ENCODE assay signal across 20 cellular contexts in genomic region chr7:157462840-157463239, GRCh38.
DNase-seq lines count a peak whose midpoint lies in the region; ATAC-seq and TF ChIP-seq lines count a peak whose summit lies in the region.
"Had no signal": no experiment of that assay in that cellular context is flagged by ENCODE, and none has a peak within 500 bp of the region (broad histone marks: within the 10 kb centered on the region; RNA-seq: fewer than 3 reads in every experiment).

No MANE protein-coding gene starts in this region.

- no peak overlapping the region for H2BK20ac ChIP-seq in IMR-90 (ENCODE audit: low read depth, low read length)

- no peak overlapping the region for H3K23ac ChIP-seq in IMR-90 (ENCODE audit: low read depth, low read length)

- H3K27me3 Mint-ChIP-seq in activated T-cell treated with anti-CD3 and anti-CD28 coated beads, Interleukin-2, amount 50 U/mL, for 72 hours (ENCODE audit: low read depth), result no peaks in the 10 kb centered on the region

- TF ChIP-seq CTCF in IMR-90 (conservative IDR thresholded peaks at IDR 0.05; ENCODE audit: low read depth, low read length), result no peak
- TF ChIP-seq CTCF in osteoblast (IDR thresholded peaks at IDR 0.05; ENCODE audit: extremely low read depth, low read depth, low read length), result no peak
- TF ChIP-seq CTCF in esophagus muscularis mucosa (IDR thresholded peaks at IDR 0.05), result no peak

- H2BK15ac ChIP-seq in IMR-90 (ENCODE audit: low read depth, low read length), result no peak overlapping the region

- CTCF ChIA-PET in IMR-90 (lab: Yijun Ruan, JAX), result no interaction called here

- H3K79me1 ChIP-seq in IMR-90 (ENCODE audit: low read depth in 1 of 2, low read length in 2 of 2), result no peaks in the 10 kb centered on the region

- DNase-seq in activated CD8-positive, alpha-beta memory T cell treated with anti-CD3 and anti-CD28 coated beads, Interleukin-2, amount 50 U/mL, for 48 hours, result peak; percentile 46
- no peak for DNase-seq in activated CD8-positive, alpha-beta memory T cell treated with anti-CD3 and anti-CD28 coated beads for 24 hours
- DNase-seq in IMR-90 (no peak), osteoblast (ENCODE audit: insufficient read length, low spot score, missing footprints) (peak; percentile 77), esophagus muscularis mucosa (ENCODE audit: extremely low spot score) (no peak)
- no peak for DNase-seq in activated T-cell treated with anti-CD3 and anti-CD28 coated beads, Interleukin-2, amount 50 U/mL, for 72 hours
- DNase-seq: activated CD4-positive, alpha-beta T cell treated with anti-CD3 and anti-CD28 coated beads, Interleukin-2, amount 50 U/mL, for 48 hours; activated gamma-delta T cell treated with Interleukin-2 at 50 U/mL for 16 hours; DND-41; KBM-7; left ventricle myocardium superior; mucosa of descending colon; NCI-H1048; NCI-H2081; NCI-H446 treated with DMSO at 0.1 percent for 48 hours; right cardiac atrium; stimulated activated CD4-positive, alpha-beta T cell treated with anti-CD3 and anti-CD28 coated beads, Interleukin-15, amount 100 ng/mL, for 24 hours had no signal

- H3K4me2 ChIP-seq in IMR-90 (ENCODE audit: low read depth, low read length), result no peak overlapping the region
- H3K4me2 ChIP-seq in osteoblast (ENCODE audit: insufficient read depth, low read length), result no peak overlapping the region

- no peak overlapping the region for H2BK120ac ChIP-seq in IMR-90 (ENCODE audit: low read depth, low read length)

- no peak overlapping the region for H3K4ac ChIP-seq in IMR-90 (ENCODE audit: low read depth, low read length)

- no peak overlapping the region for H2AK9ac ChIP-seq in IMR-90 (replicated peaks; ENCODE audit: low read depth, low read length, poor library complexity)

- H3K27ac Mint-ChIP-seq in activated T-cell treated with anti-CD3 and anti-CD28 coated beads, Interleukin-2, amount 50 U/mL, for 72 hours, result no peak overlapping the region
- H3K27ac Mint-ChIP-seq: CD8-positive, alpha-beta T cell had no signal

- H3K9me3 ChIP-seq in IMR-90 (ENCODE audit: control insufficient read depth, insufficient read depth, low read length), result no peaks in the 10 kb centered on the region
- no peaks in the 10 kb centered on the region for H3K9me3 ChIP-seq in osteoblast (ENCODE audit: low read depth, low read length)
- H3K9me3 ChIP-seq in esophagus muscularis mucosa, result no peaks in the 10 kb centered on the region
- H3K9me3 ChIP-seq: mucosa of descending colon had no signal

- no peak for TF ChIP-seq POLR2A in IMR-90 (IDR thresholded peaks at IDR 0.05; ENCODE audit: low read depth, low read length)
- no peak for TF ChIP-seq POLR2A in esophagus muscularis mucosa (IDR thresholded peaks at IDR 0.05; ENCODE audit: low read depth)

- POLR2A ChIA-PET in IMR-90 (lab: Charles Lee; ENCODE audit: unreplicated experiment), result no interaction called here

- H3K27ac ChIP-seq in IMR-90 (ENCODE audit: insufficient read depth, low read length) (no peak overlapping the region), osteoblast (ENCODE audit: low read depth, low read length) (no peak overlapping the region), esophagus muscularis mucosa (replicated peaks in 1 of 4) (no peak overlapping the region)

- peak overlapping the region; percentile 72 for H2AFZ ChIP-seq in IMR-90 (replicated peaks; ENCODE audit: low read length, poor library complexity)
- no peak overlapping the region for H2AFZ ChIP-seq in osteoblast (ENCODE audit: low read length)

- H3K4me1 ChIP-seq in IMR-90 (ENCODE audit: control insufficient read depth, insufficient read depth, low read length) (no peaks in the 10 kb centered on the region), osteoblast (ENCODE audit: insufficient read depth, low read length) (no peaks in the 10 kb centered on the region), esophagus muscularis mucosa (peaks cover 0 to 16% (median 10%) of the 10 kb centered on the region in 4 donors)

- no peak overlapping the region for H4K8ac ChIP-seq in IMR-90 (ENCODE audit: low read depth in 2 of 2, low read length in 2 of 2)

- no TSS peak for BruUV-seq in IMR-90 (replicated peaks; lab: Mats Ljungman, UMichigan)

- H4K5ac ChIP-seq in IMR-90 (ENCODE audit: low read depth, low read length), result no peak overlapping the region

- H3K27me3 ChIP-seq in IMR-90 (ENCODE audit: control insufficient read depth, insufficient read depth, low read length) (peaks cover 22% of the 10 kb centered on the region), osteoblast (ENCODE audit: insufficient read depth, low read length) (peaks cover 18% of the 10 kb centered on the region), esophagus muscularis mucosa (peaks cover 0 to 49% (median 6%) of the 10 kb centered on the region in 4 donors)

- no peak overlapping the region for H2BK5ac ChIP-seq in IMR-90 (ENCODE audit: low read depth, low read length, poor library complexity, severe bottlenecking)

- 48% methylated on average over 3 of the region's 10 CpGs; no CpG with 5 or more reads in 1 of the 2 experiments for WGBS in IMR-90 (ENCODE audit: extremely low coverage in 2 of 2, insufficient read length in 1 of 2), 2 experiments
- WGBS in esophagus muscularis mucosa, result 70% methylated on average over 10 of the region's 10 CpGs

- no peaks in the 10 kb centered on the region for H3K79me2 ChIP-seq in osteoblast (ENCODE audit: insufficient read depth, low read length)

- H3K56ac ChIP-seq in IMR-90 (ENCODE audit: extremely low read depth, insufficient read depth, low read length), result no peak overlapping the region

- no peak overlapping the region for H3K18ac ChIP-seq in IMR-90 (ENCODE audit: low read depth, low read length)

- H4K91ac ChIP-seq in IMR-90 (ENCODE audit: insufficient read depth, low read depth, low read length), result no peak overlapping the region

- H3K4me3 Mint-ChIP-seq in activated T-cell treated with anti-CD3 and anti-CD28 coated beads, Interleukin-2, amount 50 U/mL, for 72 hours, result no peak overlapping the region
- H3K4me3 Mint-ChIP-seq: CD8-positive, alpha-beta T cell had no signal

- H4K20me1 ChIP-seq in IMR-90 (ENCODE audit: insufficient read depth, low read length) (no peaks in the 10 kb centered on the region), osteoblast (ENCODE audit: insufficient read depth, low read length) (no peaks in the 10 kb centered on the region)

- H3K9me1 ChIP-seq in IMR-90 (ENCODE audit: insufficient read depth, low read length), result no peaks in the 10 kb centered on the region

- H3K4me1 Mint-ChIP-seq in activated T-cell treated with anti-CD3 and anti-CD28 coated beads, Interleukin-2, amount 50 U/mL, for 72 hours (ENCODE audit: low read depth), result peaks cover 7% of the 10 kb centered on the region

- H2AK5ac ChIP-seq in IMR-90 (ENCODE audit: low read depth, low read length), result no peak overlapping the region

- no peaks in the 10 kb centered on the region for H3K36me3 Mint-ChIP-seq in activated T-cell treated with anti-CD3 and anti-CD28 coated beads, Interleukin-2, amount 50 U/mL, for 72 hours (ENCODE audit: insufficient read depth in 2 of 2)
- H3K36me3 Mint-ChIP-seq: CD8-positive, alpha-beta T cell had no signal

- H3K36me3 ChIP-seq in IMR-90 (ENCODE audit: control insufficient read depth, insufficient read depth, low read length) (no peaks in the 10 kb centered on the region), osteoblast (ENCODE audit: insufficient read depth, low read length) (no peaks in the 10 kb centered on the region), esophagus muscularis mucosa (no peaks in the 10 kb centered on the region)

- dilution Hi-C loops in IMR-90 (cut with HindIII; ENCODE audit: low sequenced_read_pairs, unreplicated experiment), result no loop called here

- no peak for TF ChIP-seq RAD21 in IMR-90 (IDR thresholded peaks at IDR 0.05; ENCODE audit: low read length)

- no peaks in the 10 kb centered on the region for H3K9me3 Mint-ChIP-seq in activated T-cell treated with anti-CD3 and anti-CD28 coated beads, Interleukin-2, amount 50 U/mL, for 72 hours
- H3K9me3 Mint-ChIP-seq: CD8-positive, alpha-beta T cell had no signal

- in situ Hi-C loops in IMR-90 (cut with MboI; ENCODE audit: low sequenced_read_pairs), result no loop called here

- TF ChIP-seq EP300 in esophagus muscularis mucosa (IDR thresholded peaks at IDR 0.05), result no peak

- intact Hi-C loops in IMR-90 (cut with micrococcal nuclease) (no loop called here), esophagus muscularis mucosa (cut with DNase I) (no loop called here)

- no peak overlapping the region for H3K4me3 ChIP-seq in IMR-90 (ENCODE audit: insufficient read depth, low read depth, low read length)
- no peak overlapping the region for H3K4me3 ChIP-seq in osteoblast (ENCODE audit: insufficient read depth, low read length)
- no peak overlapping the region for H3K4me3 ChIP-seq in esophagus muscularis mucosa
- H3K4me3 ChIP-seq: mucosa of descending colon had no signal

- no peak overlapping the region for H3K9ac ChIP-seq in IMR-90 (ENCODE audit: low read depth, low read length)

- ATAC-seq in IMR-90 (ENCODE audit: low read depth) (no peak), GM21390 (IDR thresholded peaks at IDR 0.05; ENCODE audit: unreplicated experiment) (no peak), HG03280 (IDR thresholded peaks at IDR 0.05; ENCODE audit: unreplicated experiment) (no peak)
- peak; percentile 20 to 26 for ATAC-seq in activated T-cell treated with anti-CD3 and anti-CD28 coated beads, Interleukin-2, amount 50 U/mL, for 72 hours (replicated peaks in 1 of 2)
- ATAC-seq: CD8-positive, alpha-beta T cell; left ventricle myocardium superior; right cardiac atrium had no signal

- no peak overlapping the region for H3K14ac ChIP-seq in IMR-90 (replicated peaks; ENCODE audit: low read depth, low read length)

TF ChIP-seq in IMR-90, 13 proteins besides CTCF, POLR2A, EP300 and RAD21 (continues in another document):
- no peak for TF ChIP-seq CEBPB (IDR thresholded peaks at IDR 0.05; ENCODE audit: low read depth, low read length)
- no peak for TF ChIP-seq RCOR1 (IDR thresholded peaks at IDR 0.05; ENCODE audit: insufficient replicate concordance, low read length)
- no peak for TF ChIP-seq ELK1 (IDR thresholded peaks at IDR 0.05; ENCODE audit: borderline replicate concordance, low read depth, low read length)
- no peak for TF ChIP-seq FOS (IDR thresholded peaks at IDR 0.05; ENCODE audit: low read depth, low read length)
- no peak for TF ChIP-seq MAZ (IDR thresholded peaks at IDR 0.05; ENCODE audit: borderline replicate concordance, low read depth, low read length)
- no peak for TF ChIP-seq CHD1 (IDR thresholded peaks at IDR 0.05; ENCODE audit: low read depth, low read length)
- TF ChIP-seq RFX5 (IDR thresholded peaks at IDR 0.05; ENCODE audit: low read depth, low read length), result no peak

Comparison
In these comparisons a context has a peak if more than half of its experiments do, and no peak if none do; other contexts are left out.
1. DNase-seq: peak in activated CD8-positive, alpha-beta memory T cell treated with anti-CD3 and anti-CD28 coated beads, Interleukin-2, amount 50 U/mL, for 48 hours (single experiment) and osteoblast (single experiment); none in activated CD8-positive, alpha-beta memory T cell treated with anti-CD3 and anti-CD28 coated beads for 24 hours (single experiment), IMR-90 (single experiment), activated T-cell treated with anti-CD3 and anti-CD28 coated beads, Interleukin-2, amount 50 U/mL, for 72 hours (0 of 2) and esophagus muscularis mucosa (single experiment).
2. ATAC-seq: peak in activated T-cell treated with anti-CD3 and anti-CD28 coated beads, Interleukin-2, amount 50 U/mL, for 72 hours (2 of 2); none in IMR-90 (single experiment), GM21390 (single experiment) and HG03280 (single experiment).